ENCODE assay signal across 31 cellular contexts in the genomic region with DNA sequence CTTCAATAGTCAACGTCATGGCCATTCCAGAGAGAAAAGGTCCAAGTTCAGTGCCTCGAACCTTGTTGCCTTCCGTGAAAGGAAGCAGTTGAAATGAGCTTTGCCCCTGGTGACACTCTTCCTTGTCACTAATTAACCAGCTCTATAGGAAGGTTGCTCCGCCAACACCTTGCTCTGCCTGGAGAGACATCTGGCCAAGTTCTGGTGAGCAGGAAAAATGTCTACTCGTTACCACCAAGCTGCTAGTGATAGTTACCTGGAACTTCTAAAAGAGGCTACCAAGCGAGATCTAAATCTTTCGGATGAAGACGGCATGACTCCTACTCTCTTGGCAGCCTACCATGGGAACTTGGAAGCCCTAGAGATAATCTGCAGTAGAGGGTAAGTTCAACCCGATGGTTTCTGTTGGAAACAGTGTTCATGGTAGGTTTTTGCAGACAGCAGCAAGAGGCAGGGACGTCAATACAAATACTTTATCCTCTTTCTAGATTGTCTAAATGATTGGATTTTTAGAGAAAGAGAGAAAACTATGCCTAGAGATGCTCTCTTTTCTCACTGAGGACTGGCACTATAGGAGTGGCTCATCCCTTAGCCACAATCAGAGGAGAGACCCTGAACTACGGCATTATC. TPM values are rescaled to one million over a fixed set of nuclear protein-coding genes. Genes with fewer than 3 reads are reported as not detected.
A peak's percentile ranks its signal among the peaks of the same experiment; 100 is the strongest.
DNase-seq lines count a peak whose midpoint lies in the region; ATAC-seq and TF ChIP-seq lines count a peak whose summit lies in the region.
"Had no signal": no experiment of that assay in that cellular context is flagged by ENCODE, and none has a peak within 500 bp of the region (broad histone marks: within the 10 kb centered on the region; RNA-seq: fewer than 3 reads in every experiment).

A gene with protein sequence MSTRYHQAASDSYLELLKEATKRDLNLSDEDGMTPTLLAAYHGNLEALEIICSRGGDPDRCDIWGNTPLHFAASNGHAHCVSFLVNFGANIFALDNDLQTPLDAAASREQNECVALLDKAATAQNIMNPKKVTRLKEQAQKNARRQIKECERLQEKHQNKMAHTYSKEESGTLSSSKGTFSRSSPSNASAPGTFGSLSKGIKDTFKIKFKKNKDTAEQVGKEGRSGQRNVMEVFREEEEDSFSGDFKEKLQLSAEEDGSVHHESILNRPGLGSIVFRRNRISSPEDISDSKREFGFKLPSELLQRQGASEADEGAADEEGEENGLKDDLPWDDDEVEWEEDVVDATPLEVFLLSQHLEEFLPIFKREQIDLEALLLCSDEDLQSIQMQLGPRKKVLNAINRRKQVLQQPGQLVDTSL (plus strand): TSS at position 179 of the 630 bp plus-strand sequence. CDS start 39 bp downstream, at position 218.

- H3K4me3 ChIP-seq in colonic mucosa (peak within 1 kb of the TSS; percentile 39), right lobe of liver (peak within 1 kb of the TSS; percentile 41 to 67 (median 62))
- H3K4me3 ChIP-seq: gastroesophageal sphincter, sigmoid colon, thoracic aorta had no signal

- H3K27me3 ChIP-seq in colonic mucosa, result no peaks in the 10 kb centered on the region
- H3K27me3 ChIP-seq in right lobe of liver, result no peaks in the 10 kb centered on the region
- H3K27me3 ChIP-seq: sigmoid colon had no signal

- TF ChIP-seq CTCF in colonic mucosa (IDR thresholded peaks at IDR 0.05) (no peak), right lobe of liver (IDR thresholded peaks at IDR 0.05) (no peak)

- H3K9ac ChIP-seq in colonic mucosa (ENCODE audit: low read depth in 2 of 2, low read length in 2 of 2), result peak within 1 kb of the TSS; percentile 64 to 89
- H3K9ac ChIP-seq: SK-N-SH had no signal

- ATAC-seq in right lobe of liver, result peak; percentile 88 to 96 (median 92)
- ATAC-seq: activated CD4-positive, alpha-beta T cell treated with anti-CD3 and anti-CD28 coated beads for 36 hours; activated CD8-positive, alpha-beta T cell treated with anti-CD3 and anti-CD28 coated beads, Interleukin-2, amount 10 ng/mL, durations not matched to agents 7 days and 5 days; activated naive CD4-positive, alpha-beta T cell treated with anti-CD3 and anti-CD28 coated beads, Interleukin-2, amount 50 U/mL, for 72 hours; gastroesophageal sphincter; left ventricle myocardium superior; T-helper 17 cell had no signal

- H3K9me3 ChIP-seq in colonic mucosa (no peaks in the 10 kb centered on the region), right lobe of liver (no peaks in the 10 kb centered on the region)
- H3K9me3 ChIP-seq: BE2C, gastroesophageal sphincter, sigmoid colon, SK-N-SH, thoracic aorta had no signal

- intact Hi-C loops in colonic mucosa (cut with DNase I) (no loop called here), right lobe of liver (cut with DNase I) (no loop called here)

- H3K36me3 ChIP-seq in colonic mucosa (no peaks in the 10 kb centered on the region), right lobe of liver (no peaks in the 10 kb centered on the region)
- H3K36me3 ChIP-seq: BE2C, gastroesophageal sphincter, sigmoid colon, thoracic aorta had no signal

- DNase-seq in DMS53 (lab: John Stamatoyannopoulos, UW) (peak; percentile 80), colonic mucosa (peak; percentile 88), right lobe of liver (peak in 2 of 3 donors; percentile 24 to 81), renal cortical epithelial cell (ENCODE audit: low read depth) (peak; percentile 37), mesenteric fat pad (ENCODE audit: low spot score) (no peak), amygdala (lab: John Stamatoyannopoulos, UW) (no peak), NCI-H2227 (lab: John Stamatoyannopoulos, UW; ENCODE audit: unreplicated experiment) (no peak)
- DNase-seq in stimulated activated CD4-positive, alpha-beta T cell treated with anti-CD3 and anti-CD28 coated beads, Interleukin-4, amount 100 ng/mL, for 1 hour, result no peak
- DNase-seq: activated CD4-positive, alpha-beta T cell treated with anti-CD3 and anti-CD28 coated beads for 36 hours; activated CD8-positive, alpha-beta T cell treated with anti-CD3 and anti-CD28 coated beads, Interleukin-2, amount 10 ng/mL, durations not matched to agents 7 days and 5 days; anterior cingulate cortex; BE2C; DMS79; H9; hypothalamus; immature natural killer cell; Karpas-422; left ventricle myocardium superior; midbrain; NCI-H146; NCI-H510A; sigmoid colon; SK-N-SH; stimulated activated CD4-positive, alpha-beta T cell treated with anti-CD3 and anti-CD28 coated beads, Interleukin-15, amount 100 ng/mL, for 24 hours; stimulated activated naive CD4-positive, alpha-beta T cell treated with Interleukin-2 at 50 U/mL for 16 hours; T-helper 17 cell had no signal

- WGBS in right lobe of liver (ENCODE audit: insufficient coverage, low coverage, low lambda C conversion rate, missing lambda C conversion rate), result 30% methylated on average over 10 of the region's 11 CpGs

- H3K27ac ChIP-seq in colonic mucosa, result peak within 1 kb of the TSS; percentile 83
- peak within 1 kb of the TSS; percentile 67 to 89 (median 82) for H3K27ac ChIP-seq in right lobe of liver
- H3K27ac ChIP-seq: gastroesophageal sphincter, sigmoid colon, thoracic aorta had no signal

- H3K4me1 ChIP-seq in colonic mucosa (no peaks in the 10 kb centered on the region), right lobe of liver (peaks cover 0 to 16% (median 7%) of the 10 kb centered on the region in 4 donors)
- H3K4me1 ChIP-seq: BE2C, gastroesophageal sphincter, sigmoid colon had no signal

- TF ChIP-seq POLR2A in right lobe of liver (IDR thresholded peaks at IDR 0.05), result peak; percentile 72

RNA-seq across cellular contexts. Expression of the gene that starts here (rescaled TPM):
- total RNA-seq in colonic mucosa (10 to 100 TPM; 41.3 to 62.9 TPM), right lobe of liver (10 to 100 TPM in 5 of 6 experiments, 1 to 10 TPM in 1; 10.0 to 16.3 (median 11.4) TPM), renal cortical epithelial cell (not detected in 2 replicates), mesenteric fat pad (0.06 TPM)
- total RNA-seq: activated CD4-positive, alpha-beta T cell treated with anti-CD3 and anti-CD28 coated beads for 36 hours; activated CD8-positive, alpha-beta T cell treated with anti-CD3 and anti-CD28 coated beads, Interleukin-2, amount 10 ng/mL, durations not matched to agents 7 days and 5 days; activated naive CD4-positive, alpha-beta T cell treated with anti-CD3 and anti-CD28 coated beads, Interleukin-2, amount 50 U/mL, for 72 hours; activated T-helper 2 cell treated with anti-CD3 and anti-CD28 coated beads, Interferon-gamma antibody, Interleukin-2, Interleukin-4, amounts not matched to agents 10 μg/mL and 5 μg/mL and 100 μg/mL, durations not matched to agents 14 hours and 24 hours and 36 hours; gastroesophageal sphincter; left ventricle myocardium superior; OCI-LY7; T-helper 17 cell; thoracic aorta had no signal

Comparison
In these comparisons a context has a peak if more than half of its experiments do, and no peak if none do; other contexts are left out.
1. RNA of the gene that starts here (total RNA-seq): 41.3 to 62.9 TPM in colonic mucosa and 10.0 to 16.3 TPM in right lobe of liver; 0.06 TPM in mesenteric fat pad (single experiment) and not detected in renal cortical epithelial cell; every median in the first group is over 10 times any median in the second.
2. Peak in DNase-seq in renal cortical epithelial cell; RNA of the gene not detected or under 1 TPM.
3. DNase-seq: peak in DMS53 (single experiment), colonic mucosa (single experiment) and right lobe of liver (2 of 3); none in mesenteric fat pad (single experiment), amygdala (0 of 56), NCI-H2227 (single experiment) and stimulated activated CD4-positive, alpha-beta T cell treated with anti-CD3 and anti-CD28 coated beads, Interleukin-4, amount 100 ng/mL, for 1 hour (single experiment).